ENCODE assay signal across 15 cellular contexts in genomic region chr17:75410141-75410540, GRCh38. TPM values are rescaled to one million over a fixed set of nuclear protein-coding genes. Genes with fewer than 3 reads are reported as not detected.
DNase-seq lines count a peak whose midpoint lies in the region; ATAC-seq and TF ChIP-seq lines count a peak whose summit lies in the region.
"Had no signal": no experiment of that assay in that cellular context is flagged by ENCODE, and none has a peak within 500 bp of the region (broad histone marks: within the 10 kb centered on the region; RNA-seq: fewer than 3 reads in every experiment).

No MANE protein-coding gene starts in this region.

- no peaks in the 10 kb centered on the region for H3K9me3 Mint-ChIP-seq in activated CD4-positive, alpha-beta T cell treated with anti-CD3 and anti-CD28 coated beads for 36 hours (ENCODE audit: low read depth)
- H3K9me3 Mint-ChIP-seq in natural killer cell treated with Interleukin-12 subunit alpha and Interleukin-12 subunit beta and Interleukin-15 and Interleukin-18, amount 100 ng/mL, for 72 hours, result no peaks in the 10 kb centered on the region
- H3K9me3 Mint-ChIP-seq in natural killer cell, result no peaks in the 10 kb centered on the region
- H3K9me3 Mint-ChIP-seq: CD8-positive, alpha-beta memory T cell; HFFc6 had no signal

- TF ChIP-seq CTCF in natural killer cell (IDR thresholded peaks at IDR 0.05), result no peak

- DNase-seq in activated CD4-positive, alpha-beta T cell treated with anti-CD3 and anti-CD28 coated beads for 36 hours, result no peak
- no peak for DNase-seq in activated CD4-positive, alpha-beta T cell treated with anti-CD3 and anti-CD28 coated beads for 4 hours
- DNase-seq in natural killer cell treated with Interleukin-12 subunit alpha and Interleukin-12 subunit beta and Interleukin-15 and Interleukin-18, amount 100 ng/mL, for 72 hours (ENCODE audit: low spot score), result no peak
- DNase-seq in natural killer cell (no peak), UCSD-AML1 (lab: John Stamatoyannopoulos, UW; ENCODE audit: unreplicated experiment) (peak; percentile 21), hypothalamus (lab: John Stamatoyannopoulos, UW) (no peak), pons (ENCODE audit: low spot score) (no peak)
- DNase-seq: 8988T; AML-193; Caco-2; CD8-positive, alpha-beta memory T cell; DND-41; GF-D8; HCEC 1CT; HFFc6 had no signal

- peak overlapping the region; percentile 5 for H3K27ac Mint-ChIP-seq in activated CD4-positive, alpha-beta T cell treated with anti-CD3 and anti-CD28 coated beads for 36 hours
- H3K27ac Mint-ChIP-seq in natural killer cell treated with Interleukin-12 subunit alpha and Interleukin-12 subunit beta and Interleukin-15 and Interleukin-18, amount 100 ng/mL, for 72 hours, result no peak overlapping the region
- no peak overlapping the region for H3K27ac Mint-ChIP-seq in natural killer cell
- H3K27ac Mint-ChIP-seq: HFFc6 had no signal

- ATAC-seq in activated CD4-positive, alpha-beta T cell treated with anti-CD3 and anti-CD28 coated beads for 36 hours, result no peak
- no peak for ATAC-seq in natural killer cell treated with Interleukin-12 subunit alpha and Interleukin-12 subunit beta and Interleukin-15 and Interleukin-18, amount 100 ng/mL, for 72 hours
- ATAC-seq in natural killer cell, result no peak

- H3K4me3 Mint-ChIP-seq in activated CD4-positive, alpha-beta T cell treated with anti-CD3 and anti-CD28 coated beads for 36 hours, result no peak overlapping the region
- H3K4me3 Mint-ChIP-seq in natural killer cell treated with Interleukin-12 subunit alpha and Interleukin-12 subunit beta and Interleukin-15 and Interleukin-18, amount 100 ng/mL, for 72 hours, result peak overlapping the region; percentile 11
- H3K4me3 Mint-ChIP-seq in natural killer cell, result no peak overlapping the region
- H3K4me3 Mint-ChIP-seq: CD8-positive, alpha-beta memory T cell; HFFc6 had no signal

- CTCF ChIA-PET in activated CD4-positive, alpha-beta T cell treated with anti-CD3 and anti-CD28 coated beads for 36 hours (lab: Charles Lee), result interaction anchor here (0.6 to 1.1 kb wide), 5 partner anchors 79 to 149 kb away, joined by 3 to 6 read pairs (median 3); partner anchors contain the start of genes GGA3, MIF4GD, MRPS7 and SLC25A19

- H3K4me1 Mint-ChIP-seq in activated CD4-positive, alpha-beta T cell treated with anti-CD3 and anti-CD28 coated beads for 36 hours, result peaks cover 24% of the 10 kb centered on the region
- peaks cover 36 to 38% of the 10 kb centered on the region in 2 donors for H3K4me1 Mint-ChIP-seq in natural killer cell treated with Interleukin-12 subunit alpha and Interleukin-12 subunit beta and Interleukin-15 and Interleukin-18, amount 100 ng/mL, for 72 hours (ENCODE audit: low read depth in 2 of 2)
- H3K4me1 Mint-ChIP-seq in natural killer cell, result peaks cover 36 to 45% of the 10 kb centered on the region in 2 donors

- H3K27me3 Mint-ChIP-seq in activated CD4-positive, alpha-beta T cell treated with anti-CD3 and anti-CD28 coated beads for 36 hours, result no peaks in the 10 kb centered on the region
- peaks cover 0 to 6% of the 10 kb centered on the region in 2 donors for H3K27me3 Mint-ChIP-seq in natural killer cell treated with Interleukin-12 subunit alpha and Interleukin-12 subunit beta and Interleukin-15 and Interleukin-18, amount 100 ng/mL, for 72 hours
- peaks cover 0 to 2% of the 10 kb centered on the region in 2 donors for H3K27me3 Mint-ChIP-seq in natural killer cell (ENCODE audit: low read depth in 2 of 2)

- intact Hi-C loops in activated CD4-positive, alpha-beta T cell treated with anti-CD3 and anti-CD28 coated beads for 36 hours (cut with DNase I, micrococcal nuclease), result loop anchor here in 1 of 2 experiments (5.0 kb wide), 1 partner anchor 298 kb away; no protein-coding TSS in a partner anchor
- intact Hi-C loops in natural killer cell (cut with micrococcal nuclease), result no loop called here

- POLR2A ChIA-PET in activated CD4-positive, alpha-beta T cell treated with anti-CD3 and anti-CD28 coated beads for 36 hours (lab: Charles Lee), result interaction anchor here (0.6 kb wide), 1 partner anchor 643 kb away, joined by 4 read pairs; no protein-coding TSS in a partner anchor

- H3K36me3 Mint-ChIP-seq in activated CD4-positive, alpha-beta T cell treated with anti-CD3 and anti-CD28 coated beads for 36 hours (ENCODE audit: low read depth), result no peaks in the 10 kb centered on the region
- H3K36me3 Mint-ChIP-seq in natural killer cell treated with Interleukin-12 subunit alpha and Interleukin-12 subunit beta and Interleukin-15 and Interleukin-18, amount 100 ng/mL, for 72 hours, result no peaks in the 10 kb centered on the region
- no peaks in the 10 kb centered on the region for H3K36me3 Mint-ChIP-seq in natural killer cell

RNA-seq across cellular contexts. Expression of gene GRB2, which starts 4.7 kb away (rescaled TPM):
- total RNA-seq in activated CD4-positive, alpha-beta T cell treated with anti-CD3 and anti-CD28 coated beads for 36 hours, result 100 to 1,000 TPM; 157 to 168 TPM
- 100 to 1,000 TPM; 198 to 235 TPM for total RNA-seq in natural killer cell treated with Interleukin-12 subunit alpha and Interleukin-12 subunit beta and Interleukin-15 and Interleukin-18, amount 100 ng/mL, for 72 hours
- total RNA-seq in natural killer cell, result 100 to 1,000 TPM; 115 to 142 (median 116) TPM

RNA-seq across cellular contexts. Expression of gene TMEM94, which starts 46.3 kb away (rescaled TPM):
- total RNA-seq in activated CD4-positive, alpha-beta T cell treated with anti-CD3 and anti-CD28 coated beads for 36 hours, result 10 to 100 TPM; 51.4 to 62.5 TPM
- 100 to 1,000 TPM in 1 of 2 donors, 10 to 100 TPM in 1; 69.9 to 106 TPM for total RNA-seq in natural killer cell treated with Interleukin-12 subunit alpha and Interleukin-12 subunit beta and Interleukin-15 and Interleukin-18, amount 100 ng/mL, for 72 hours
- total RNA-seq in natural killer cell, result 100 to 1,000 TPM in 2 of 3 donors, 10 to 100 TPM in 1; 84.4 to 142 (median 104) TPM
